ENCODE assay signal across 1 cellular context in genomic region chr3:141793476-141794260, GRCh38.
TF ChIP-seq lines count a peak whose summit lies in the region.

No MANE protein-coding gene starts in this region.

TF ChIP-seq in H1, 55 proteins besides CTCF, POLR2A, EP300 and RAD21:
- TF ChIP-seq MAX (IDR thresholded peaks at IDR 0.05) (no peak), SP4 (IDR thresholded peaks at IDR 0.05; ENCODE audit: low read length) (no peak), RBBP5 (IDR thresholded peaks at IDR 0.05; ENCODE audit: borderline replicate concordance, low read depth, low read length) (no peak), YY1 (IDR thresholded peaks at IDR 0.05; ENCODE audit: low read depth, low read length) (0 out of 2 replicates have a peak, but pooled peaks have one; percentile 43), RXRA (IDR thresholded peaks at IDR 0.05; ENCODE audit: insufficient read depth, low read depth, low read length) (no peak), EZH2 (IDR thresholded peaks at IDR 0.05; ENCODE audit: low read depth, low read length, severe bottlenecking) (no peak), BRCA1 (IDR thresholded peaks at IDR 0.05; ENCODE audit: low read depth, low read length) (no peak), HDAC6 (IDR thresholded peaks at IDR 0.05; ENCODE audit: low read depth, low read length) (no peak)
